In genomic region chr2:234770081-234770506, GRCh38 we compare ENCODE assay signal across 1 cellular context.
A peak's percentile ranks its signal among the peaks of the same experiment; 100 is the strongest.
TF ChIP-seq lines count a peak whose summit lies in the region.

No MANE protein-coding gene starts in this region.

TF ChIP-seq in SK-N-SH treated with all-trans-retinoic acid at 6 μM for 48 hours, 23 proteins besides CTCF, POLR2A, EP300 and RAD21 (continued from another document):
- TF ChIP-seq CSDC2 (CRISPR knock-in tag; IDR thresholded peaks at IDR 0.05) (no peak), TSHZ2 (CRISPR knock-in tag; IDR thresholded peaks at IDR 0.05) (no peak), ISL1 (CRISPR knock-in tag; IDR thresholded peaks at IDR 0.05) (0 out of 2 replicates have a peak, but pooled peaks have one; percentile 14), ZFP30 (CRISPR knock-in tag; IDR thresholded peaks at IDR 0.05) (no peak), POU6F1 (CRISPR knock-in tag; IDR thresholded peaks at IDR 0.05; ENCODE audit: borderline replicate concordance, low read depth) (no peak), TCF4 (CRISPR knock-in tag; IDR thresholded peaks at IDR 0.05; ENCODE audit: borderline replicate concordance) (no peak), ARNTL (CRISPR knock-in tag; IDR thresholded peaks at IDR 0.05; ENCODE audit: borderline replicate concordance, low read depth) (no peak)
